In genomic region chr2:190535119-190535439, GRCh38 we compare ENCODE assay signal across 8 cellular contexts. TPM values are rescaled to one million over a fixed set of nuclear protein-coding genes. Genes with fewer than 3 reads are reported as not detected.
DNase-seq lines count a peak whose midpoint lies in the region; ATAC-seq and TF ChIP-seq lines count a peak whose summit lies in the region.

No MANE protein-coding gene starts in this region.

- H3K27me3 ChIP-seq in HUES64 (ENCODE audit: insufficient read depth, low read length) (no peaks in the 10 kb centered on the region), colonic mucosa (no peaks in the 10 kb centered on the region)

- peaks cover 18 to 33% (median 24%) of the 10 kb centered on the region in 7 donors for H3K9me3 Mint-ChIP-seq in CD14-positive monocyte
- H3K9me3 Mint-ChIP-seq in nephron = peaks cover 29% of the 10 kb centered on the region

- no peak for TF ChIP-seq CTCF in CD14-positive monocyte (IDR thresholded peaks at IDR 0.05)
- no peak for TF ChIP-seq CTCF in colonic mucosa (IDR thresholded peaks at IDR 0.05)
- no peak for TF ChIP-seq CTCF in nephron (IDR thresholded peaks at IDR 0.05; ENCODE audit: unreplicated experiment in 3 of 3)

- H3K36me3 ChIP-seq in HUES64 (ENCODE audit: insufficient read depth, low read length) = no peaks in the 10 kb centered on the region
- H3K36me3 ChIP-seq in colonic mucosa = no peaks in the 10 kb centered on the region

- H3K4me1 ChIP-seq in HUES64 (ENCODE audit: insufficient read depth, low read length) = peaks cover 24% of the 10 kb centered on the region
- H3K4me1 ChIP-seq in colonic mucosa = no peaks in the 10 kb centered on the region

- H3K9ac ChIP-seq in HUES64 (ENCODE audit: low read depth, low read length) (peak overlapping the region; percentile 85), colonic mucosa (ENCODE audit: low read depth in 2 of 2, low read length in 2 of 2) (peak overlapping the region; percentile 71 to 95)

- H3K4me1 Mint-ChIP-seq in CD14-positive monocyte (peaks cover 30% of the 10 kb centered on the region), nephron (peaks cover 25% of the 10 kb centered on the region)

- ATAC-seq in HG02588 (IDR thresholded peaks at IDR 0.05; ENCODE audit: unreplicated experiment) = no peak

- WGBS in HUES64 = 20% methylated on average over 7 of the region's 7 CpGs

- H3K27ac Mint-ChIP-seq in CD14-positive monocyte (peak overlapping the region; percentile 18 to 93 (median 85)), nephron (peak overlapping the region; percentile 88 to 98 (median 90))

- intact Hi-C loops in CD14-positive monocyte (cut with micrococcal nuclease) (loop anchor here in 1 of 2 donors (10.0 kb wide), 1 partner anchor 110 kb away; the partner anchor contains the start of gene NAB1), colonic mucosa (cut with DNase I) (loop anchor here (5.0 kb wide), 1 partner anchor 117 kb away; no protein-coding TSS in a partner anchor)

- H3K4me3 Mint-ChIP-seq in CD14-positive monocyte (peak overlapping the region; percentile 89 to 95), nephron (peak overlapping the region; percentile 80 to 91 (median 91))

- H3K4me3 ChIP-seq in HUES64 (ENCODE audit: low read length) (peak overlapping the region; percentile 78), colonic mucosa (peak overlapping the region; percentile 76)

- peak overlapping the region; percentile 96 for H3K27ac ChIP-seq in HUES64 (ENCODE audit: low read depth, low read length)
- H3K27ac ChIP-seq in colonic mucosa = peak overlapping the region; percentile 93

- H3K36me3 Mint-ChIP-seq in CD14-positive monocyte = peaks cover 0 to 8% of the 10 kb centered on the region in 2 donors
- peaks cover 36% of the 10 kb centered on the region for H3K36me3 Mint-ChIP-seq in nephron (ENCODE audit: low read depth)

- DNase-seq in CD14-positive monocyte (ENCODE audit: low spot score) = no peak
- no peak for DNase-seq in colonic mucosa
- no peak for DNase-seq in stimulated activated CD4-positive, alpha-beta T cell treated with anti-CD3 and anti-CD28 coated beads, Interleukin-15, amount 100 ng/mL, for 24 hours
- no peak for DNase-seq in Kasumi-1 (lab: John Stamatoyannopoulos, UW)
- no peak for DNase-seq in HuH-7.5 (ENCODE audit: low spot score)

- H3K9me3 ChIP-seq in HUES64 (ENCODE audit: insufficient read depth, low read depth, low read length) (peaks cover 26% of the 10 kb centered on the region), colonic mucosa (no peaks in the 10 kb centered on the region)

- H3K27me3 Mint-ChIP-seq in CD14-positive monocyte (ENCODE audit: low read depth in 3 of 3) (no peaks in the 10 kb centered on the region), nephron (ENCODE audit: low read depth) (no peaks in the 10 kb centered on the region)

RNA-seq across cellular contexts. Expression of gene NEMP2, which starts 0.6 kb away (rescaled TPM):
- 1 to 10 TPM; 1.5 to 2.5 TPM for polyA plus RNA-seq in CD14-positive monocyte
- polyA plus RNA-seq in HUES64 (2013, experiment 1 of 2) = 2.3 TPM
- polyA plus RNA-seq in HUES64 (2013, experiment 2 of 2) = 2.3 TPM
- total RNA-seq in colonic mucosa = 1 to 10 TPM; 3.6 to 5.1 TPM
